Comparison of ENCODE assay signal across 1 cellular context in genomic region chr1:34884536-34884935, GRCh38.
TF ChIP-seq lines count a peak whose summit lies in the region.

No MANE protein-coding gene starts in this region.

TF ChIP-seq in IMR-90, 13 proteins besides CTCF, POLR2A, EP300 and RAD21 (continued from another document):
- no peak for TF ChIP-seq USF2 (IDR thresholded peaks at IDR 0.05; ENCODE audit: low read depth, low read length)
- no peak for TF ChIP-seq NFE2L2 (IDR thresholded peaks at IDR 0.05; ENCODE audit: low read depth, low read length)
- no peak for TF ChIP-seq MXI1 (IDR thresholded peaks at IDR 0.05; ENCODE audit: borderline replicate concordance, low read depth, low read length)
- no peak for TF ChIP-seq RFX5 (IDR thresholded peaks at IDR 0.05; ENCODE audit: low read depth, low read length)
- TF ChIP-seq CEBPB (IDR thresholded peaks at IDR 0.05; ENCODE audit: low read depth, low read length): no peak
- TF ChIP-seq RCOR1 (IDR thresholded peaks at IDR 0.05; ENCODE audit: insufficient replicate concordance, low read length): no peak
- TF ChIP-seq BHLHE40 (IDR thresholded peaks at IDR 0.05; ENCODE audit: low read depth, low read length): no peak
- no peak for TF ChIP-seq FOS (IDR thresholded peaks at IDR 0.05; ENCODE audit: low read depth, low read length)
- no peak for TF ChIP-seq ELK1 (IDR thresholded peaks at IDR 0.05; ENCODE audit: borderline replicate concordance, low read depth, low read length)
- no peak for TF ChIP-seq MAFK (IDR thresholded peaks at IDR 0.05; ENCODE audit: low read depth, low read length)
